1 cellular context compared by ENCODE assay signal in genomic region chr6:132819405-132820145, GRCh38.
TF ChIP-seq lines count a peak whose summit lies in the region.

No MANE protein-coding gene starts in this region.

TF ChIP-seq in HepG2, 621 proteins besides CTCF, POLR2A, EP300 and RAD21 (continued from another document and continues in another):
- no peak for TF ChIP-seq MXD1 (CRISPR knock-in tag; IDR thresholded peaks at IDR 0.05)
- no peak for TF ChIP-seq ZNF501 (CRISPR knock-in tag; IDR thresholded peaks at IDR 0.05)
- TF ChIP-seq ZBTB21 (CRISPR knock-in tag; IDR thresholded peaks at IDR 0.05): no peak
- no peak for TF ChIP-seq ZMYM3 (CRISPR knock-in tag; IDR thresholded peaks at IDR 0.05)
- TF ChIP-seq ZNF784 (CRISPR knock-in tag; IDR thresholded peaks at IDR 0.05; ENCODE audit: borderline replicate concordance): 0 out of 2 replicates have a peak, but pooled peaks have one; percentile 22
- TF ChIP-seq NRL (CRISPR knock-in tag; IDR thresholded peaks at IDR 0.05; ENCODE audit: borderline replicate concordance): no peak
- TF ChIP-seq ZBTB10 (CRISPR knock-in tag; IDR thresholded peaks at IDR 0.05; ENCODE audit: borderline replicate concordance): no peak
- peak; percentile 29; the same call in 1 of the 2 replicates for TF ChIP-seq TARDBP (CRISPR knock-in tag; IDR thresholded peaks at IDR 0.05)
- no peak for TF ChIP-seq SMYD3 (CRISPR knock-in tag; IDR thresholded peaks at IDR 0.05)
- no peak for TF ChIP-seq TP53 (CRISPR knock-in tag; conservative IDR thresholded peaks at IDR 0.05)
- no peak for TF ChIP-seq ZIK1 (CRISPR knock-in tag; IDR thresholded peaks at IDR 0.05; ENCODE audit: borderline replicate concordance, low read depth)
- peak; percentile 28; the same call in 1 of the 2 replicates for TF ChIP-seq TMF1 (CRISPR knock-in tag; IDR thresholded peaks at IDR 0.05; ENCODE audit: low read depth)
- TF ChIP-seq DR1 (CRISPR knock-in tag; IDR thresholded peaks at IDR 0.05): no peak
- TF ChIP-seq MYPOP (CRISPR knock-in tag; IDR thresholded peaks at IDR 0.05): no peak
- TF ChIP-seq ZBTB44 (CRISPR knock-in tag; IDR thresholded peaks at IDR 0.05): no peak
- no peak for TF ChIP-seq ZBTB7B (CRISPR knock-in tag; IDR thresholded peaks at IDR 0.05)
- no peak for TF ChIP-seq ZBTB7A (CRISPR knock-in tag; IDR thresholded peaks at IDR 0.05)
- peak; percentile 38; the same call in 1 of the 2 replicates for TF ChIP-seq KDM4B (CRISPR knock-in tag; IDR thresholded peaks at IDR 0.05)
- peak; percentile 95 for TF ChIP-seq RBM22 (optimal IDR thresholded peaks at IDR 0.05; ENCODE audit: low read length)
- no peak for TF ChIP-seq ETV6 (CRISPR knock-in tag; conservative IDR thresholded peaks at IDR 0.05)
- no peak for TF ChIP-seq ZNF660 (CRISPR knock-in tag; IDR thresholded peaks at IDR 0.05; ENCODE audit: borderline replicate concordance, low read depth)
- TF ChIP-seq SCMH1 (CRISPR knock-in tag; IDR thresholded peaks at IDR 0.05; ENCODE audit: borderline replicate concordance): no peak
- TF ChIP-seq ZNF512B (CRISPR knock-in tag; IDR thresholded peaks at IDR 0.05; ENCODE audit: borderline replicate concordance): no peak
- TF ChIP-seq ZEB1 (IDR thresholded peaks at IDR 0.05; ENCODE audit: insufficient replicate concordance, low read depth): no peak
- no peak for TF ChIP-seq MED13 (CRISPR knock-in tag; IDR thresholded peaks at IDR 0.05)
- no peak for TF ChIP-seq SNAPC5 (CRISPR knock-in tag; IDR thresholded peaks at IDR 0.05; ENCODE audit: borderline replicate concordance)
- TF ChIP-seq ZNF280D (CRISPR knock-in tag; IDR thresholded peaks at IDR 0.05): no peak
- no peak for TF ChIP-seq HIC2 (CRISPR knock-in tag; IDR thresholded peaks at IDR 0.05; ENCODE audit: low read depth)
- TF ChIP-seq CC2D1A (CRISPR knock-in tag; IDR thresholded peaks at IDR 0.05): no peak
- TF ChIP-seq ZNF513 (CRISPR knock-in tag; conservative IDR thresholded peaks at IDR 0.05): no peak
- no peak for TF ChIP-seq ATF4 (CRISPR knock-in tag; IDR thresholded peaks at IDR 0.05)
- peak; percentile 34; the same call in 1 of the 2 replicates for TF ChIP-seq HMG20A (CRISPR knock-in tag; IDR thresholded peaks at IDR 0.05; ENCODE audit: borderline replicate concordance)
- TF ChIP-seq SNAPC2 (CRISPR knock-in tag; IDR thresholded peaks at IDR 0.05): no peak
- TF ChIP-seq PHF21A (CRISPR knock-in tag; IDR thresholded peaks at IDR 0.05): 0 out of 2 replicates have a peak, but pooled peaks have one; percentile 38
- 0 out of 2 replicates have a peak, but pooled peaks have one; percentile 39 for TF ChIP-seq ZNF709 (CRISPR knock-in tag; IDR thresholded peaks at IDR 0.05)
- no peak for TF ChIP-seq RBFOX2 (IDR thresholded peaks at IDR 0.05; ENCODE audit: low read depth, low read length)
- 0 out of 2 replicates have a peak, but pooled peaks have one; percentile 55 for TF ChIP-seq ZC3H13 (CRISPR knock-in tag; IDR thresholded peaks at IDR 0.05)
- no peak for TF ChIP-seq ZNF33B (CRISPR knock-in tag; IDR thresholded peaks at IDR 0.05)
- TF ChIP-seq AGO1 (IDR thresholded peaks at IDR 0.05; ENCODE audit: low read depth, low read length, poor library complexity, severe bottlenecking): no peak
- TF ChIP-seq RNF219 (CRISPR knock-in tag; IDR thresholded peaks at IDR 0.05): no peak
- TF ChIP-seq CCDC6 (CRISPR knock-in tag; IDR thresholded peaks at IDR 0.05): no peak
- no peak for TF ChIP-seq ZNF446 (CRISPR knock-in tag; IDR thresholded peaks at IDR 0.05)
- no peak for TF ChIP-seq ZFP36 (IDR thresholded peaks at IDR 0.05; ENCODE audit: borderline replicate concordance, low read depth, low read length, partially characterized antibody)
- no peak for TF ChIP-seq KDM5A (IDR thresholded peaks at IDR 0.05; ENCODE audit: borderline replicate concordance, low read length)
- no peak for TF ChIP-seq MAF1 (CRISPR knock-in tag; IDR thresholded peaks at IDR 0.05; ENCODE audit: borderline replicate concordance)
